8 cellular contexts compared by ENCODE assay signal in the genomic region with DNA sequence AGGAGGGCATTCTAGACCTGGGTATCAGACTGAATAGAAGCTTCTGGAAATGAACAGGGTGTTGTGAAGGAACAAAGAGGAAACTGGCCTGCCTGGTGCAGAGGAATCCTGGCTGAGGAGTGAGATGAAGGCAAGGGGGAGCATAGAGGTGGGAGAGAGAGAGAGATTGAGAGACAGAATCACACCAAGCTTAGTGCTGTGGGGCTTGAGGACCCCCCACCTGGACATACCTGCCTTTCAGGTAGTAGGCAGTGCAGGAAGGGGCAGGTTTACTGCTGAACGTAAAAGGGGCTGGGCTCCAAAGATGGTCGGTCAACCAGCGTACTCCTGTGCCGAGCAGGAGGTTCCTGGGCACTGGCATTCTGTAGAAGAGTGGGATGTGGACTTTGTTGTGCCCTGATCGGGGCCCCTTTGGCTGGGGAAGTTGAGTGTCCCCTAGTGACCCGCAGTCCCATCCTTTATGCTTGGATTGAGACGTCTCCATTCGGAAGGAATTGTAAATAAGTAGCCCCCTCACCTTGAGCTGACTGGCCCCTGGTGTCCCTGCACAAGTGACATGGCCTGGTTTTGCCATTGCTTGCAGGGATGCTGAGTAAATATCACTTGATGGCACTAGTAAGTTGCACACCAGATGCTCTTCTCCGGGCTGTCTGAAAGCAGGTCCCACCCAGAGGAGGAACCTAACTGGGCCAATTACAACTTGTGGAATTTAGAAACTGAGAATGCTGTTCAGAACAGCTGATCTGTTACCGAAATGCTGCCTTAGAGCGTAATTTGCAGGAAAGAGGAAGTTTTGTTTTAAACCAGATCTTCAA. TPM values are rescaled to one million over a fixed set of nuclear protein-coding genes. Genes with fewer than 3 reads are reported as not detected.
A peak's percentile ranks its signal among the peaks of the same experiment; 100 is the strongest.
DNase-seq lines count a peak whose midpoint lies in the region; ATAC-seq and TF ChIP-seq lines count a peak whose summit lies in the region.

No MANE protein-coding gene starts in this region.

- H3K27me3 Mint-ChIP-seq in activated T-cell treated with anti-CD3 and anti-CD28 coated beads, Interleukin-2, amount 50 U/mL, for 24 hours: no peaks in the 10 kb centered on the region
- H3K27me3 Mint-ChIP-seq in natural killer cell (ENCODE audit: low read depth in 2 of 2): no peaks in the 10 kb centered on the region

- ATAC-seq in GM21825 (IDR thresholded peaks at IDR 0.05; ENCODE audit: unreplicated experiment): peak; percentile 50
- peak; percentile 38 to 49 (median 48) for ATAC-seq in natural killer cell

- peak overlapping the region; percentile 89 for H3K4me3 Mint-ChIP-seq in activated T-cell treated with anti-CD3 and anti-CD28 coated beads, Interleukin-2, amount 50 U/mL, for 24 hours
- peak overlapping the region; percentile 92 for H3K4me3 Mint-ChIP-seq in natural killer cell

- peak in 1 of 2 donors; percentile 54 for TF ChIP-seq EP300 in tibial nerve (IDR thresholded peaks at IDR 0.05)

- no peak for TF ChIP-seq POLR2A in NB4 (IDR thresholded peaks at IDR 0.05; ENCODE audit: extremely low read depth, insufficient read length)
- TF ChIP-seq POLR2A in tibial nerve (IDR thresholded peaks at IDR 0.05): peak in 1 of 2 donors; percentile 16

- peak overlapping the region; percentile 85 for H3K27ac Mint-ChIP-seq in activated T-cell treated with anti-CD3 and anti-CD28 coated beads, Interleukin-2, amount 50 U/mL, for 24 hours
- H3K27ac Mint-ChIP-seq in natural killer cell: peak overlapping the region; percentile 85 to 90

- no peak overlapping the region for H2AFZ ChIP-seq in fibroblast of lung (ENCODE audit: low read length)

- intact Hi-C loops in natural killer cell (cut with micrococcal nuclease): loop anchor here (5.0 to 10.0 kb wide), 2 partner anchors 34 to 317 kb away; partner anchors contain the start of gene PER2

- peaks cover 2% of the 10 kb centered on the region for H4K20me1 ChIP-seq in fibroblast of lung (ENCODE audit: control insufficient read depth, extremely low read depth, insufficient read depth, low read length)

- peak overlapping the region; percentile 94 for H3K4me2 ChIP-seq in fibroblast of lung (ENCODE audit: extremely low read depth, insufficient read depth, low read length)

- H3K9me3 ChIP-seq in fibroblast of lung (ENCODE audit: control insufficient read depth, insufficient read depth, low read depth, low read length) (no peaks in the 10 kb centered on the region), tibial nerve (no peaks in the 10 kb centered on the region)

- DNase-seq in GDM1 (lab: John Stamatoyannopoulos, UW) (peak; percentile 83), NB4 (ENCODE audit: low read depth) (peak; percentile 93), fibroblast of lung (ENCODE audit: low read depth in 2 of 2) (peak; percentile 39 to 80), natural killer cell (no peak), tibial nerve (ENCODE audit: low spot score in 2 of 2) (peak in 1 of 2 donors; percentile 60), SK-N-DZ (ENCODE audit: low spot score) (no peak)
- DNase-seq in activated T-cell treated with anti-CD3 and anti-CD28 coated beads, Interleukin-2, amount 50 U/mL, for 24 hours: peak; percentile 53

- no peak overlapping the region for H3K9ac ChIP-seq in fibroblast of lung (ENCODE audit: insufficient read depth, low read length)

- peaks cover 26% of the 10 kb centered on the region for H3K36me3 Mint-ChIP-seq in activated T-cell treated with anti-CD3 and anti-CD28 coated beads, Interleukin-2, amount 50 U/mL, for 24 hours (ENCODE audit: low read depth)
- H3K36me3 Mint-ChIP-seq in natural killer cell: no peaks in the 10 kb centered on the region

- H3K27ac ChIP-seq in fibroblast of lung (ENCODE audit: insufficient read depth, low read length) (peak overlapping the region; percentile 4), tibial nerve (peak overlapping the region in 3 of 4 donors; percentile 74 to 82 (median 74))

- TF ChIP-seq CTCF in NB4 (IDR thresholded peaks at IDR 0.05; ENCODE audit: low read depth, low read length) (no peak), fibroblast of lung (conservative IDR thresholded peaks at IDR 0.05 in 1 of 2, IDR thresholded peaks at IDR 0.05 in 1 of 2; ENCODE audit: low read depth in 1 of 2, low read length in 2 of 2) (peak in 1 of 2 donors; percentile 7), natural killer cell (IDR thresholded peaks at IDR 0.05) (no peak), tibial nerve (IDR thresholded peaks at IDR 0.05) (no peak)

- H3K4me3 ChIP-seq in NB4 (ENCODE audit: low read depth, low read length): peak overlapping the region; percentile 59
- H3K4me3 ChIP-seq in fibroblast of lung (replicated peaks in 1 of 4; ENCODE audit: control extremely low read depth in 1 of 4, insufficient read depth in 1 of 4, low read depth in 3 of 4, low read length in 4 of 4): peak overlapping the region; percentile 78 to 81 (median 80)
- peak overlapping the region; percentile 51 to 88 (median 58) for H3K4me3 ChIP-seq in tibial nerve

- peaks cover 4% of the 10 kb centered on the region for H3K4me1 ChIP-seq in fibroblast of lung (ENCODE audit: control insufficient read depth, extremely low read depth, insufficient read depth, low read length)
- peaks cover 0 to 42% (median 28%) of the 10 kb centered on the region in 4 donors for H3K4me1 ChIP-seq in tibial nerve

- H3K9me3 Mint-ChIP-seq in activated T-cell treated with anti-CD3 and anti-CD28 coated beads, Interleukin-2, amount 50 U/mL, for 24 hours: no peaks in the 10 kb centered on the region
- H3K9me3 Mint-ChIP-seq in natural killer cell: no peaks in the 10 kb centered on the region

- peaks cover 44% of the 10 kb centered on the region for H3K79me2 ChIP-seq in fibroblast of lung (ENCODE audit: control insufficient read depth, insufficient read depth, low read length)

- no peaks in the 10 kb centered on the region for H3K27me3 ChIP-seq in fibroblast of lung (ENCODE audit: control insufficient read depth, insufficient read depth, low read length)
- no peaks in the 10 kb centered on the region for H3K27me3 ChIP-seq in tibial nerve

- WGBS in tibial nerve, 2 donors: 34 to 39% methylated on average over 10 to 11 of the region's 11 CpGs

- H3K36me3 ChIP-seq in fibroblast of lung (ENCODE audit: control insufficient read depth, insufficient read depth, low read length) (no peaks in the 10 kb centered on the region), tibial nerve (no peaks in the 10 kb centered on the region)

- peaks cover 46% of the 10 kb centered on the region for H3K4me1 Mint-ChIP-seq in activated T-cell treated with anti-CD3 and anti-CD28 coated beads, Interleukin-2, amount 50 U/mL, for 24 hours (ENCODE audit: low read depth)
- H3K4me1 Mint-ChIP-seq in natural killer cell: peaks cover 58 to 59% of the 10 kb centered on the region in 2 donors

RNA-seq across cellular contexts. Expression of gene UBE2F, which starts 1.4 kb away (rescaled TPM):
- 37.8 and 53.7 TPM in 2 replicates for total RNA-seq in fibroblast of lung
- polyA plus RNA-seq in fibroblast of lung: 95.5 and 113 TPM in 2 replicates
- 67.8 and 74.8 TPM in 2 replicates for polyA plus RNA-seq in fibroblast of lung (2012)
- 13.3 and 18.7 TPM in 2 replicates for polyA minus RNA-seq in fibroblast of lung (ENCODE audit: low replicate concordance)
- total RNA-seq in natural killer cell: 100 to 1,000 TPM in 1 of 3 donors, 10 to 100 TPM in 2; 82.4 to 135 (median 96.1) TPM
- total RNA-seq in tibial nerve: 10 to 100 TPM; 35.1 to 73.8 (median 41.2) TPM
- 86.8 and 105 TPM in 2 replicates for polyA plus RNA-seq in SK-N-DZ (2014; cell fraction: cytosol; rRNA removed)
- polyA plus RNA-seq in SK-N-DZ (2014; cell fraction: nucleus; rRNA removed): 52.7 and 56.0 TPM in 2 replicates

Comparison
In these comparisons a context has a peak if more than half of its experiments do, and no peak if none do; other contexts are left out.
1. DNase-seq: peak in GDM1 (single experiment), NB4 (single experiment), activated T-cell treated with anti-CD3 and anti-CD28 coated beads, Interleukin-2, amount 50 U/mL, for 24 hours (single experiment) and fibroblast of lung (2 of 2); none in natural killer cell (single experiment) and SK-N-DZ (single experiment).
2. Peak in every context shown above with its lines, with median percentiles within 50 percentile points of each other: H3K4me3 ChIP-seq.